17 cellular contexts compared by ENCODE assay signal in genomic region chr12:39931231-39931630, GRCh38.
A peak's percentile ranks its signal among the peaks of the same experiment; 100 is the strongest.
DNase-seq lines count a peak whose midpoint lies in the region; ATAC-seq lines count a peak whose summit lies in the region.
"Had no signal": no experiment of that assay in that cellular context is flagged by ENCODE, and none has a peak within 500 bp of the region (broad histone marks: within the 10 kb centered on the region; RNA-seq: fewer than 3 reads in every experiment).

No MANE protein-coding gene starts in this region.

- DNase-seq in Right ventricle myocardium superior, result no peak
- no peak for DNase-seq in left ventricle myocardium superior
- peak; percentile 59 for DNase-seq in SW480 (ENCODE audit: low spot score)
- peak; percentile 54 for DNase-seq in mucosa of gallbladder (ENCODE audit: low spot score)
- no peak for DNase-seq in HT-29 (ENCODE audit: low spot score)
- no peak for DNase-seq in hippocampal formation (lab: John Stamatoyannopoulos, UW)
- DNase-seq: Calu3; CD8-positive, alpha-beta T cell; GOT3; NCI-H1105; NCI-H187 treated with DMSO at 0.1 percent for 48 hours; NCI-H2171; NCI-H510A; NCI-H82 had no signal

- H3K36me3 Mint-ChIP-seq in activated T-helper 17 cell treated with anti-CD3 and anti-CD28 coated beads, Interleukin-2, amount 50 U/mL, for 72 hours (ENCODE audit: low read depth), result no peaks in the 10 kb centered on the region
- H3K36me3 Mint-ChIP-seq: CD8-positive, alpha-beta T cell had no signal

- no peaks in the 10 kb centered on the region for H3K9me3 Mint-ChIP-seq in activated T-helper 17 cell treated with anti-CD3 and anti-CD28 coated beads, Interleukin-2, amount 50 U/mL, for 72 hours
- H3K9me3 Mint-ChIP-seq: CD8-positive, alpha-beta T cell had no signal

- H3K4me3 Mint-ChIP-seq in activated T-helper 17 cell treated with anti-CD3 and anti-CD28 coated beads, Interleukin-2, amount 50 U/mL, for 72 hours, result no peak overlapping the region
- H3K4me3 Mint-ChIP-seq: CD8-positive, alpha-beta T cell had no signal

- no peaks in the 10 kb centered on the region for H3K27me3 Mint-ChIP-seq in activated T-helper 17 cell treated with anti-CD3 and anti-CD28 coated beads, Interleukin-2, amount 50 U/mL, for 72 hours

- ATAC-seq in Right ventricle myocardium superior (ENCODE audit: poor library complexity), result peak; percentile 12
- no peak for ATAC-seq in left ventricle myocardium superior
- no peak for ATAC-seq in activated T-helper 17 cell treated with anti-CD3 and anti-CD28 coated beads, Interleukin-2, amount 50 U/mL, for 72 hours (replicated peaks)
- ATAC-seq: CD8-positive, alpha-beta T cell; HCT116; K562 had no signal

- no peaks in the 10 kb centered on the region for H3K4me1 Mint-ChIP-seq in activated T-helper 17 cell treated with anti-CD3 and anti-CD28 coated beads, Interleukin-2, amount 50 U/mL, for 72 hours

- H3K27ac Mint-ChIP-seq in activated T-helper 17 cell treated with anti-CD3 and anti-CD28 coated beads, Interleukin-2, amount 50 U/mL, for 72 hours, result no peak overlapping the region
- H3K27ac Mint-ChIP-seq: CD8-positive, alpha-beta T cell had no signal

- intact Hi-C loops in Right ventricle myocardium superior (cut with DNase I) (no loop called here), left ventricle myocardium superior (cut with micrococcal nuclease) (no loop called here)

Comparison
In these comparisons a context has a peak if more than half of its experiments do, and no peak if none do; other contexts are left out.
1. DNase-seq: peak in SW480 (single experiment) and mucosa of gallbladder (single experiment); none in Right ventricle myocardium superior (single experiment), left ventricle myocardium superior (single experiment), HT-29 (single experiment) and hippocampal formation (0 of 2).